ENCODE assay signal across 20 cellular contexts in genomic region chr2:7888876-7889275, GRCh38.
"Had no signal": no experiment of that assay in that cellular context is flagged by ENCODE, and none has a peak within 500 bp of the region (broad histone marks: within the 10 kb centered on the region; RNA-seq: fewer than 3 reads in every experiment).

No MANE protein-coding gene starts in this region.

- H3K27me3 Mint-ChIP-seq: T-cell had no signal

- H3K36me3 Mint-ChIP-seq: T-cell had no signal

- H3K9ac ChIP-seq: SK-N-SH had no signal

- FAIRE-seq: HTR-8/SVneo had no signal

- DNase-seq: IMR-90, Karpas-422, KG1, MM.1S, NCI-H1092 treated with DMSO at 0.1 percent for 48 hours, NCI-H1436, NCI-H187, NCI-H2081 treated with DMSO at 0.1 percent for 48 hours, NCI-H2171, NCI-H226, NCI-H446, NCI-H69, NCI-H774, SHP77, SK-N-SH, SW 1271, T-cell had no signal

- H3K4me3 Mint-ChIP-seq: T-cell had no signal

- H3K27ac Mint-ChIP-seq: T-cell had no signal

- H3K27ac ChIP-seq: HL-60, RWPE1 had no signal

- H3K9me3 ChIP-seq: SK-N-SH had no signal

- H3K4me2 ChIP-seq: SK-N-SH had no signal

- H3K4me1 Mint-ChIP-seq: T-cell had no signal

- H3K9me3 Mint-ChIP-seq: T-cell had no signal
